Comparison of ENCODE assay signal across 1 cellular context in genomic region chr9:136339173-136339957, GRCh38.
TF ChIP-seq lines count a peak whose summit lies in the region.

No MANE protein-coding gene starts in this region.

TF ChIP-seq in K562, 482 proteins besides CTCF, POLR2A, EP300 and RAD21 (continued from another document):
- TF ChIP-seq MYC (IDR thresholded peaks at IDR 0.05; ENCODE audit: low read depth, low read length) (peak; percentile 40; the same call in 1 of the 2 replicates), MYC (CRISPR knock-in tag; IDR thresholded peaks at IDR 0.05; ENCODE audit: borderline replicate concordance, low read depth) (no peak), MED1 (CRISPR knock-in tag; IDR thresholded peaks at IDR 0.05; ENCODE audit: borderline replicate concordance) (no peak), NR2F6 (CRISPR knock-in tag; IDR thresholded peaks at IDR 0.05) (no peak), THRAP3 (IDR thresholded peaks at IDR 0.05; ENCODE audit: borderline replicate concordance) (no peak), ZBTB12 (CRISPR knock-in tag; IDR thresholded peaks at IDR 0.05) (no peak), ILF3 (IDR thresholded peaks at IDR 0.05; ENCODE audit: borderline replicate concordance) (no peak), HMG20B (CRISPR knock-in tag; IDR thresholded peaks at IDR 0.05) (no peak), FOXK1 (CRISPR knock-in tag; IDR thresholded peaks at IDR 0.05; ENCODE audit: borderline replicate concordance) (no peak), HINFP (tag; conservative IDR thresholded peaks at IDR 0.05; ENCODE audit: low read depth) (no peak), IRF1 (CRISPR knock-in tag; IDR thresholded peaks at IDR 0.05; ENCODE audit: borderline replicate concordance) (no peak), ATF4 (CRISPR knock-in tag; IDR thresholded peaks at IDR 0.05) (no peak), CEBPZ (IDR thresholded peaks at IDR 0.05; ENCODE audit: borderline replicate concordance, low read depth, low read length) (no peak), ARHGAP35 (IDR thresholded peaks at IDR 0.05; ENCODE audit: partially characterized antibody) (no peak), ZFX (CRISPR knock-in tag; IDR thresholded peaks at IDR 0.05) (peak; percentile 30; the same call in 1 of the 2 replicates), HIVEP1 (CRISPR knock-in tag; IDR thresholded peaks at IDR 0.05) (no peak), GTF2F1 (IDR thresholded peaks at IDR 0.05; ENCODE audit: low read depth, low read length) (no peak), MCM7 (IDR thresholded peaks at IDR 0.05) (no peak), XRCC5 (IDR thresholded peaks at IDR 0.05; ENCODE audit: low read depth, low read length) (peak; percentile 54; the same call in 1 of the 2 replicates), JUN (IDR thresholded peaks at IDR 0.05; ENCODE audit: borderline replicate concordance, low read depth, low read length) (no peak), JUN (CRISPR knock-in tag; IDR thresholded peaks at IDR 0.05; ENCODE audit: borderline replicate concordance) (no peak), ZNF316 (IDR thresholded peaks at IDR 0.05) (no peak), KLF16 (IDR thresholded peaks at IDR 0.05) (peak; percentile 53; the same call in 1 of the 2 replicates), BHLHE40 (IDR thresholded peaks at IDR 0.05; ENCODE audit: low read length) (no peak), ZNF175 (CRISPR knock-in tag; IDR thresholded peaks at IDR 0.05; ENCODE audit: low read depth) (no peak), HSF4 (CRISPR knock-in tag; IDR thresholded peaks at IDR 0.05; ENCODE audit: borderline replicate concordance) (no peak), PCBP1 (IDR thresholded peaks at IDR 0.05; ENCODE audit: low read depth, low read length, poor library complexity, severe bottlenecking) (no peak)
